In genomic region chrX:68719904-68720614, GRCh38 we compare ENCODE assay signal across 12 cellular contexts.
DNase-seq lines count a peak whose midpoint lies in the region; ATAC-seq and TF ChIP-seq lines count a peak whose summit lies in the region.
"Had no signal": no experiment of that assay in that cellular context is flagged by ENCODE, and none has a peak within 500 bp of the region (broad histone marks: within the 10 kb centered on the region; RNA-seq: fewer than 3 reads in every experiment).

No MANE protein-coding gene starts in this region.

- POLR2A ChIA-PET in Panc1 (lab: Charles Lee): no interaction called here

- peaks cover 4% of the 10 kb centered on the region for H3K36me3 ChIP-seq in H7 (replicated peaks; ENCODE audit: control insufficient read depth, insufficient read depth, low read length)
- H3K36me3 ChIP-seq in Panc1 (ENCODE audit: control insufficient read depth, insufficient read depth, low read length): no peaks in the 10 kb centered on the region
- H3K36me3 ChIP-seq: thoracic aorta had no signal

- H3K27ac ChIP-seq in Panc1 (ENCODE audit: low read length): no peak overlapping the region
- H3K27ac ChIP-seq: SJCRH30, thoracic aorta had no signal

- H3K9me3 ChIP-seq in Panc1 (ENCODE audit: control insufficient read depth, insufficient read depth, low read depth, low read length): no peaks in the 10 kb centered on the region
- H3K9me3 ChIP-seq: SJCRH30, thoracic aorta had no signal

- H3K4me3 ChIP-seq in H7 (ENCODE audit: insufficient read depth, low read depth, low read length): no peak overlapping the region
- H3K4me3 ChIP-seq in Panc1 (ENCODE audit: low read depth in 2 of 2, low read length in 2 of 2): no peak overlapping the region
- H3K4me3 ChIP-seq in fibroblast of the aortic adventitia (ENCODE audit: low read depth, low read length): no peak overlapping the region
- H3K4me3 ChIP-seq: SJCRH30, thoracic aorta had no signal

- H3K4me1 Mint-ChIP-seq in activated T-helper 1 cell treated with anti-CD3 and anti-CD28 coated beads, Interleukin-12 subunit alpha, Interleukin-12 subunit beta, Interleukin-2, Interleukin-4 antibody, amounts not matched to agents 30 ng/mL and 10 ng/mL and 1 ng/mL, durations not matched to agents 14 hours and 24 hours and 36 hours (ENCODE audit: low read depth): no peaks in the 10 kb centered on the region

- DNase-seq in H7 (peak; percentile 70), Panc1 (ENCODE audit: low read depth, low spot score) (no peak), fibroblast of the aortic adventitia (ENCODE audit: low read depth) (no peak), sciatic nerve (ENCODE audit: low spot score) (peak; percentile 33), SHP77 (lab: John Stamatoyannopoulos, UW) (no peak)
- DNase-seq in effector CD8-positive, alpha-beta T cell (lab: John Stamatoyannopoulos, UW): no peak
- no peak for DNase-seq in activated T-helper 1 cell treated with anti-CD3 and anti-CD28 coated beads, Interleukin-12 subunit alpha, Interleukin-12 subunit beta, Interleukin-2, Interleukin-4 antibody, amounts not matched to agents 30 ng/mL and 10 ng/mL and 1 ng/mL, durations not matched to agents 14 hours and 24 hours and 36 hours (ENCODE audit: low spot score)
- DNase-seq: NCI-H1436 treated with DMSO at 0.1 percent for 48 hours; stimulated activated CD4-positive, alpha-beta T cell treated with anti-CD3 and anti-CD28 coated beads, Interleukin-4, amount 100 ng/mL, for 4 hours had no signal

- TF ChIP-seq CTCF in Panc1 (IDR thresholded peaks at IDR 0.05) (no peak; the same call in 1 of the 2 replicates), fibroblast of the aortic adventitia (IDR thresholded peaks at IDR 0.05; ENCODE audit: insufficient read depth, low read length) (peak; percentile 23)

- H3K27me3 Mint-ChIP-seq in activated T-helper 1 cell treated with anti-CD3 and anti-CD28 coated beads, Interleukin-12 subunit alpha, Interleukin-12 subunit beta, Interleukin-2, Interleukin-4 antibody, amounts not matched to agents 30 ng/mL and 10 ng/mL and 1 ng/mL, durations not matched to agents 14 hours and 24 hours and 36 hours (ENCODE audit: insufficient read depth): no peaks in the 10 kb centered on the region

- H3K4me3 Mint-ChIP-seq in activated T-helper 1 cell treated with anti-CD3 and anti-CD28 coated beads, Interleukin-12 subunit alpha, Interleukin-12 subunit beta, Interleukin-2, Interleukin-4 antibody, amounts not matched to agents 30 ng/mL and 10 ng/mL and 1 ng/mL, durations not matched to agents 14 hours and 24 hours and 36 hours: no peak overlapping the region
- H3K4me3 Mint-ChIP-seq: nephron had no signal

- no peaks in the 10 kb centered on the region for H3K4me1 ChIP-seq in Panc1 (ENCODE audit: control insufficient read depth, insufficient read depth, low read length)
- H3K4me1 ChIP-seq: SJCRH30 had no signal

- intact Hi-C loops in Panc1 (cut with micrococcal nuclease; ENCODE audit: unreplicated experiment): no loop called here
- intact Hi-C loops in sciatic nerve (cut with DNase I): no loop called here
- intact Hi-C loops in activated T-helper 1 cell treated with anti-CD3 and anti-CD28 coated beads, Interleukin-12 subunit alpha, Interleukin-12 subunit beta, Interleukin-2, Interleukin-4 antibody, amounts not matched to agents 30 ng/mL and 10 ng/mL and 1 ng/mL, durations not matched to agents 14 hours and 24 hours and 36 hours (cut with micrococcal nuclease): no loop called here

- no TSS peak for BruUV-seq in Panc1 (replicated peaks; lab: Mats Ljungman, UMichigan)

- H3K27ac Mint-ChIP-seq in activated T-helper 1 cell treated with anti-CD3 and anti-CD28 coated beads, Interleukin-12 subunit alpha, Interleukin-12 subunit beta, Interleukin-2, Interleukin-4 antibody, amounts not matched to agents 30 ng/mL and 10 ng/mL and 1 ng/mL, durations not matched to agents 14 hours and 24 hours and 36 hours: no peak overlapping the region
- H3K27ac Mint-ChIP-seq: nephron had no signal

- no peaks in the 10 kb centered on the region for H3K9me3 Mint-ChIP-seq in activated T-helper 1 cell treated with anti-CD3 and anti-CD28 coated beads, Interleukin-12 subunit alpha, Interleukin-12 subunit beta, Interleukin-2, Interleukin-4 antibody, amounts not matched to agents 30 ng/mL and 10 ng/mL and 1 ng/mL, durations not matched to agents 14 hours and 24 hours and 36 hours

- H3K27me3 ChIP-seq in H7 (ENCODE audit: control insufficient read depth, insufficient read depth, low read length) (no peaks in the 10 kb centered on the region), Panc1 (ENCODE audit: control insufficient read depth, insufficient read depth, low read length) (no peaks in the 10 kb centered on the region)
- H3K27me3 ChIP-seq: SJCRH30 had no signal

- ATAC-seq in Panc1 (0 out of 2 replicates have a peak, but pooled peaks have one; percentile 78), sciatic nerve (peak; percentile 28)

- CTCF ChIA-PET in Panc1 (lab: Charles Lee): interaction anchor here (0.7 to 1.1 kb wide), 2 partner anchors 8 to 663 kb away, joined by 3 read pairs; no protein-coding TSS in a partner anchor

- no peaks in the 10 kb centered on the region for H3K36me3 Mint-ChIP-seq in activated T-helper 1 cell treated with anti-CD3 and anti-CD28 coated beads, Interleukin-12 subunit alpha, Interleukin-12 subunit beta, Interleukin-2, Interleukin-4 antibody, amounts not matched to agents 30 ng/mL and 10 ng/mL and 1 ng/mL, durations not matched to agents 14 hours and 24 hours and 36 hours (ENCODE audit: low read depth)

- in situ Hi-C loops in Panc1 (cut with HindIII; ENCODE audit: low pct_unique_long_range_greater_than_20kb, low sequenced_read_pairs): no loop called here

Comparison
In these comparisons a context has a peak if more than half of its experiments do, and no peak if none do; other contexts are left out.
1. DNase-seq: peak in H7 (single experiment) and sciatic nerve (single experiment); none in Panc1 (single experiment), fibroblast of the aortic adventitia (single experiment), effector CD8-positive, alpha-beta T cell (single experiment), SHP77 (0 of 2) and activated T-helper 1 cell treated with anti-CD3 and anti-CD28 coated beads, Interleukin-12 subunit alpha, Interleukin-12 subunit beta, Interleukin-2, Interleukin-4 antibody, amounts not matched to agents 30 ng/mL and 10 ng/mL and 1 ng/mL, durations not matched to agents 14 hours and 24 hours and 36 hours (single experiment).